15 cellular contexts compared by ENCODE assay signal in the genomic region with DNA sequence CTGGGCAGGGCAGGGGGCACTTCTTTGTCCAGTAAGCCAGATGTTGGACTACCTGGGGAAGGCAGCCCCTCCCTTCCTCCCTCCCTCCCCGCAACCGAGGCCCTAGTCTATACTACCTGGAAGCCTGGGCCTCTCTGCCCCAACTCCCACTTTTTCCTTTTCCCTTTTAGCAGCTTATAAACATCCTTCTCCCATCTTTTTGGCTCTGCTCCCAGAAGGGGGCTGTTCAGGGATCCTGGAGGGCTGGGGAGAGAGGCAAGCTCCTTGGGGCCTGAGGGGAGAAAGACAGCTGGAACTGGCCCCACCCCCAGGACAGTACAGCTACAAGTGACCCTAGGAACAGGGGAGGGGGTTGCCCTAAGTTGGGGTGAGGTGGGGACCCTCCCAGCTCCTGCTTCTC. TPM values are rescaled to one million over a fixed set of nuclear protein-coding genes. Genes with fewer than 3 reads are reported as not detected.
DNase-seq lines count a peak whose midpoint lies in the region; ATAC-seq and TF ChIP-seq lines count a peak whose summit lies in the region.
"Had no signal": no experiment of that assay in that cellular context is flagged by ENCODE, and none has a peak within 500 bp of the region (broad histone marks: within the 10 kb centered on the region; RNA-seq: fewer than 3 reads in every experiment).

No MANE protein-coding gene starts in this region.

- H3K36me3 ChIP-seq in smooth muscle cell (ENCODE audit: low read depth) (no peaks in the 10 kb centered on the region), GM23338 (ENCODE audit: insufficient read depth) (no peaks in the 10 kb centered on the region)

- DNase-seq in NCI-H2171 treated with DMSO at 0.1 percent for 48 hours (lab: John Stamatoyannopoulos, UW) (peak; percentile 53), fibroblast of pulmonary artery (ENCODE audit: low read depth) (peak; percentile 51), smooth muscle cell (lab: John Stamatoyannopoulos, UW; ENCODE audit: unreplicated experiment) (no peak), AG20443 (ENCODE audit: low spot score) (no peak), germinal center (ENCODE audit: low spot score) (no peak), immature natural killer cell (no peak), GM23338 (ENCODE audit: low spot score) (no peak)
- DNase-seq: activated CD8-positive, alpha-beta memory T cell treated with anti-CD3 and anti-CD28 coated beads, Interleukin-2, amount 10 ng/mL, durations not matched to agents 7 days and 5 days; cortex of kidney; HFFc6; MV-4-11 had no signal

- no peak overlapping the region for H3K9ac ChIP-seq in smooth muscle cell (ENCODE audit: low read depth)

- H3K27me3 ChIP-seq in smooth muscle cell (ENCODE audit: low read depth): peaks cover 5% of the 10 kb centered on the region
- H3K27me3 ChIP-seq in GM23338 (ENCODE audit: insufficient read depth): peaks cover 100% of the 10 kb centered on the region

- no peaks in the 10 kb centered on the region for H3K9me3 Mint-ChIP-seq in immature natural killer cell
- H3K9me3 Mint-ChIP-seq in GM23338: peaks cover 6% of the 10 kb centered on the region; the same call in 2 of the 3 replicates
- H3K9me3 Mint-ChIP-seq: HFFc6; natural killer cell treated with Interleukin-12 subunit alpha and Interleukin-12 subunit beta and Interleukin-15 and Interleukin-18, amount 100 ng/mL, for 72 hours had no signal

- H3K27ac ChIP-seq in C4-2B: peak overlapping the region; percentile 68
- H3K27ac ChIP-seq in smooth muscle cell (ENCODE audit: low read depth): no peak overlapping the region
- no peak overlapping the region for H3K27ac ChIP-seq in GM23338 (ENCODE audit: low read depth)

- WGBS in smooth muscle cell (ENCODE audit: low lambda C conversion rate): 53% methylated on average over 2 of the region's 2 CpGs

- H4K20me1 ChIP-seq in smooth muscle cell (ENCODE audit: low read depth) (no peaks in the 10 kb centered on the region), GM23338 (replicated peaks; ENCODE audit: insufficient read depth) (peaks cover 4% of the 10 kb centered on the region; the same call in 1 of the 2 replicates)

- no peak overlapping the region for H3K4me3 ChIP-seq in fibroblast of pulmonary artery (replicated peaks; ENCODE audit: low read depth, low read length)
- H3K4me3 ChIP-seq in smooth muscle cell: no peak overlapping the region
- H3K4me3 ChIP-seq in GM23338: no peak overlapping the region

- H3K4me1 Mint-ChIP-seq in immature natural killer cell: peaks cover 9 to 13% of the 10 kb centered on the region in 2 donors
- peaks cover 46% of the 10 kb centered on the region for H3K4me1 Mint-ChIP-seq in GM23338

- H3K9me3 ChIP-seq in smooth muscle cell (replicated peaks; ENCODE audit: low read depth): no peaks in the 10 kb centered on the region

- H3K4me3 Mint-ChIP-seq in immature natural killer cell (no peak overlapping the region), GM23338 (no peak overlapping the region)
- H3K4me3 Mint-ChIP-seq: activated CD8-positive, alpha-beta memory T cell treated with anti-CD3 and anti-CD28 coated beads, Interleukin-2, amount 10 ng/mL, durations not matched to agents 7 days and 5 days; activated naive CD8-positive, alpha-beta T cell; HFFc6; natural killer cell treated with Interleukin-12 subunit alpha and Interleukin-12 subunit beta and Interleukin-15 and Interleukin-18, amount 100 ng/mL, for 72 hours had no signal

- H3K27ac Mint-ChIP-seq in immature natural killer cell: no peak overlapping the region
- H3K27ac Mint-ChIP-seq in GM23338: no peak overlapping the region
- H3K27ac Mint-ChIP-seq: activated CD8-positive, alpha-beta memory T cell treated with anti-CD3 and anti-CD28 coated beads, Interleukin-2, amount 10 ng/mL, durations not matched to agents 7 days and 5 days; activated naive CD8-positive, alpha-beta T cell; natural killer cell treated with Interleukin-12 subunit alpha and Interleukin-12 subunit beta and Interleukin-15 and Interleukin-18, amount 100 ng/mL, for 72 hours had no signal

- H2AFZ ChIP-seq in smooth muscle cell (ENCODE audit: low read depth) (no peak overlapping the region), GM23338 (no peak overlapping the region)

- H3K79me2 ChIP-seq in smooth muscle cell (ENCODE audit: low read depth) (no peaks in the 10 kb centered on the region), GM23338 (replicated peaks; ENCODE audit: insufficient read depth) (no peaks in the 10 kb centered on the region)

- H3F3A ChIP-seq in smooth muscle cell (ENCODE audit: low read depth): peaks cover 9% of the 10 kb centered on the region
- peaks cover 7% of the 10 kb centered on the region; the same call in 1 of the 2 replicates for H3F3A ChIP-seq in GM23338 (replicated peaks; ENCODE audit: low read depth)

- H3K36me3 Mint-ChIP-seq in immature natural killer cell (no peaks in the 10 kb centered on the region), GM23338 (ENCODE audit: low read depth) (no peaks in the 10 kb centered on the region; the same call in 2 of the 3 replicates)
- H3K36me3 Mint-ChIP-seq: activated CD8-positive, alpha-beta memory T cell treated with anti-CD3 and anti-CD28 coated beads, Interleukin-2, amount 10 ng/mL, durations not matched to agents 7 days and 5 days; activated naive CD8-positive, alpha-beta T cell; natural killer cell treated with Interleukin-12 subunit alpha and Interleukin-12 subunit beta and Interleukin-15 and Interleukin-18, amount 100 ng/mL, for 72 hours had no signal

- no peak for ATAC-seq in GM23338
- ATAC-seq: activated CD8-positive, alpha-beta memory T cell treated with anti-CD3 and anti-CD28 coated beads, Interleukin-2, amount 10 ng/mL, durations not matched to agents 7 days and 5 days; natural killer cell treated with Interleukin-12 subunit alpha and Interleukin-12 subunit beta and Interleukin-15 and Interleukin-18, amount 100 ng/mL, for 72 hours had no signal

- TF ChIP-seq CTCF in C4-2B (conservative IDR thresholded peaks at IDR 0.05) (no peak), fibroblast of pulmonary artery (IDR thresholded peaks at IDR 0.05; ENCODE audit: low read length, missing control alignments) (no peak), smooth muscle cell (IDR thresholded peaks at IDR 0.05; ENCODE audit: borderline replicate concordance, insufficient read depth, poor library complexity, severe bottlenecking) (no peak), GM23338 (conservative IDR thresholded peaks at IDR 0.05; ENCODE audit: low read depth in 2 of 2) (no peak)

- no peaks in the 10 kb centered on the region for H3K9me2 ChIP-seq in GM23338 (ENCODE audit: insufficient read depth)

- H3K4me1 ChIP-seq in smooth muscle cell (ENCODE audit: low read depth) (peaks cover 59% of the 10 kb centered on the region), GM23338 (ENCODE audit: insufficient read depth) (peaks cover 74% of the 10 kb centered on the region)

- H3K27me3 Mint-ChIP-seq in immature natural killer cell (ENCODE audit: low read depth in 3 of 3) (peaks cover 2 to 9% (median 5%) of the 10 kb centered on the region in 3 donors), GM23338 (ENCODE audit: insufficient read depth, low read depth, poor library complexity) (peaks cover 97% of the 10 kb centered on the region)
- H3K27me3 Mint-ChIP-seq: activated naive CD8-positive, alpha-beta T cell had no signal

- H3K4me2 ChIP-seq in smooth muscle cell: peak overlapping the region; percentile 54
- no peak overlapping the region for H3K4me2 ChIP-seq in GM23338

TF ChIP-seq in GM23338, 12 proteins besides CTCF, POLR2A, EP300 and RAD21:
- TF ChIP-seq EZH2 (IDR thresholded peaks at IDR 0.05; ENCODE audit: low read depth, unreplicated experiment) (no peak), ZNF114 (CRISPR knock-in tag; IDR thresholded peaks at IDR 0.05) (no peak)

RNA-seq across cellular contexts. Expression of a gene that starts 44.9 kb away (rescaled TPM):
- 2.2 and 2.8 TPM in 2 replicates for total RNA-seq in smooth muscle cell
- polyA plus RNA-seq in smooth muscle cell: 2.1 and 3.2 TPM in 2 replicates
- polyA plus RNA-seq in immature natural killer cell: 1 to 10 TPM; 1.1 to 2.2 (median 2.1) TPM
- total RNA-seq in GM23338 (2014; rRNA removed; shearing (Covaris generic)): 0.47 and 2.2 TPM in 2 replicates
- polyA plus RNA-seq in GM23338 (2016; fragmentation: Nextera tagmentation; extraction: Ambion mirVana): 0.77 and 1.2 TPM in 2 replicates
- total RNA-seq: G401 had no signal

RNA-seq across cellular contexts. Expression of a gene that starts 58.8 kb away (rescaled TPM):
- total RNA-seq in smooth muscle cell: 19.1 and 21.9 TPM in 2 replicates
- polyA plus RNA-seq in smooth muscle cell (37.4 and 44.3 TPM in 2 replicates), immature natural killer cell (10 to 100 TPM; 13.2 to 16.5 (median 16.3) TPM), GM23338 (2016; fragmentation: Nextera tagmentation; extraction: Ambion mirVana) (90.1 and 92.6 TPM in 2 replicates)
- total RNA-seq in GM23338 (2014; rRNA removed; shearing (Covaris generic)): 76.4 and 88.6 TPM in 2 replicates

Comparison
In these comparisons a context has a peak if more than half of its experiments do, and no peak if none do; other contexts are left out.
1. DNase-seq: peak in NCI-H2171 treated with DMSO at 0.1 percent for 48 hours (single experiment) and fibroblast of pulmonary artery (single experiment); none in smooth muscle cell (single experiment), AG20443 (single experiment), germinal center (single experiment), immature natural killer cell (0 of 3) and GM23338 (single experiment).